28 cellular contexts compared by ENCODE assay signal in genomic region chr17:2013994-2014317, GRCh38. TPM values are rescaled to one million over a fixed set of nuclear protein-coding genes. Genes with fewer than 3 reads are reported as not detected.
"Had no signal": no experiment of that assay in that cellular context is flagged by ENCODE, and none has a peak within 500 bp of the region (broad histone marks: within the 10 kb centered on the region; RNA-seq: fewer than 3 reads in every experiment).

No MANE protein-coding gene starts in this region.

- H3K36me3 Mint-ChIP-seq: activated naive CD4-positive, alpha-beta T cell treated with anti-CD3 and anti-CD28 coated beads, Interleukin-2, amount 50 U/mL, for 72 hours; mesothelial cell of epicardium; stimulated activated naive B cell treated with anti-CD40 and anti-IgM and Interleukin-4, amounts not matched to agents 10 μg/mL and 1 μg/mL and 100 μg/mL, for 72 hours had no signal

- H3K4me3 ChIP-seq: cardiac muscle cell, colonic mucosa, gastrocnemius medialis, right atrium auricular region, stomach, suprapubic skin, transverse colon, uterus had no signal

- DNase-seq: activated CD4-positive, alpha-beta T cell treated with anti-CD3 and anti-CD28 coated beads for 36 hours; activated CD4-positive, CD25-positive, alpha-beta regulatory T cell; activated naive CD4-positive, alpha-beta T cell; activated T-cell treated with anti-CD3 and anti-CD28 coated beads for 4 hours; activated T-cell treated with anti-CD3 and anti-CD28 coated beads, Interleukin-2, amount 50 U/mL, for 72 hours; anterior cingulate cortex; cerebellar nuclear complex; colonic mucosa; effector CD8-positive, alpha-beta T cell; gastrocnemius medialis; glutamatergic neuron; kidney; naive B cell; nephron progenitor cell; stimulated activated CD4-positive, alpha-beta T cell treated with anti-CD3 and anti-CD28 coated beads, Interleukin-15, amount 100 ng/mL, for 24 hours; stimulated activated CD4-positive, alpha-beta T cell treated with anti-CD3 and anti-CD28 coated beads, Interleukin-2, amount 100 ng/mL, for 24 hours; stimulated activated naive B cell treated with anti-CD40 and anti-IgM and Interleukin-4, amounts not matched to agents 10 μg/mL and 1 μg/mL and 100 μg/mL, for 72 hours; stomach; transverse colon; uterus had no signal

- H3K27ac ChIP-seq: cardiac muscle cell, colonic mucosa, gastrocnemius medialis, parathyroid adenoma, right atrium auricular region, stomach, suprapubic skin, transverse colon, uterus had no signal

- H2AFZ ChIP-seq: parathyroid adenoma had no signal

- FAIRE-seq: endometrium, kidney had no signal

- H3K36me3 ChIP-seq: cardiac muscle cell, colonic mucosa, gastrocnemius medialis, right atrium auricular region, stomach, suprapubic skin, transverse colon, uterus had no signal

- H3K9ac ChIP-seq: parathyroid adenoma had no signal

- H3K9me3 ChIP-seq: colonic mucosa, gastrocnemius medialis, right atrium auricular region, stomach, suprapubic skin, transverse colon, uterus had no signal

- H3K9me3 Mint-ChIP-seq: activated T-cell treated with anti-CD3 and anti-CD28 coated beads, Interleukin-2, amount 50 U/mL, for 72 hours had no signal

- H3K27me3 ChIP-seq: cardiac muscle cell, colonic mucosa, gastrocnemius medialis, right atrium auricular region, suprapubic skin, uterus had no signal

- H3K27ac Mint-ChIP-seq: activated CD4-positive, alpha-beta T cell treated with anti-CD3 and anti-CD28 coated beads for 36 hours; activated naive CD4-positive, alpha-beta T cell treated with anti-CD3 and anti-CD28 coated beads, Interleukin-2, amount 50 U/mL, for 72 hours; activated T-cell treated with anti-CD3 and anti-CD28 coated beads, Interleukin-2, amount 50 U/mL, for 72 hours; mesothelial cell of epicardium; naive B cell; nephron progenitor cell; stimulated activated naive B cell treated with anti-CD40 and anti-IgM and Interleukin-4, amounts not matched to agents 10 μg/mL and 1 μg/mL and 100 μg/mL, for 72 hours had no signal

- H3K4me1 ChIP-seq: colonic mucosa, uterus had no signal

- H3K4me1 Mint-ChIP-seq: activated CD4-positive, alpha-beta T cell treated with anti-CD3 and anti-CD28 coated beads for 36 hours; stimulated activated naive B cell treated with anti-CD40 and anti-IgM and Interleukin-4, amounts not matched to agents 10 μg/mL and 1 μg/mL and 100 μg/mL, for 72 hours had no signal

- H3K79me2 ChIP-seq: parathyroid adenoma had no signal

- ATAC-seq: activated CD4-positive, alpha-beta T cell treated with anti-CD3 and anti-CD28 coated beads for 36 hours; activated naive CD4-positive, alpha-beta T cell treated with anti-CD3 and anti-CD28 coated beads, Interleukin-2, amount 50 U/mL, for 72 hours; activated T-cell treated with anti-CD3 and anti-CD28 coated beads, Interleukin-2, amount 50 U/mL, for 72 hours; gastrocnemius medialis; stimulated activated naive B cell treated with anti-CD40 and anti-IgM and Interleukin-4, amounts not matched to agents 10 μg/mL and 1 μg/mL and 100 μg/mL, for 72 hours had no signal

- H3K4me3 Mint-ChIP-seq: activated CD4-positive, alpha-beta T cell treated with anti-CD3 and anti-CD28 coated beads for 36 hours; activated T-cell treated with anti-CD3 and anti-CD28 coated beads, Interleukin-2, amount 50 U/mL, for 72 hours; mesothelial cell of epicardium; naive B cell; nephron progenitor cell; stimulated activated naive B cell treated with anti-CD40 and anti-IgM and Interleukin-4, amounts not matched to agents 10 μg/mL and 1 μg/mL and 100 μg/mL, for 72 hours had no signal

RNA-seq across cellular contexts. Expression of gene RTN4RL1, which starts 11.2 kb away (rescaled TPM):
- total RNA-seq: epithelial cell of proximal tubule had no signal
